16 cellular contexts compared by ENCODE assay signal in genomic region chr9:107539427-107540154, GRCh38. TPM values are rescaled to one million over a fixed set of nuclear protein-coding genes. Genes with fewer than 3 reads are reported as not detected.
DNase-seq lines count a peak whose midpoint lies in the region; ATAC-seq and TF ChIP-seq lines count a peak whose summit lies in the region.
"Had no signal": no experiment of that assay in that cellular context is flagged by ENCODE, and none has a peak within 500 bp of the region (broad histone marks: within the 10 kb centered on the region; RNA-seq: fewer than 3 reads in every experiment).

No MANE protein-coding gene starts in this region.

- H3K36me3 ChIP-seq in H7 (replicated peaks; ENCODE audit: control insufficient read depth, insufficient read depth, low read length) (no peaks in the 10 kb centered on the region), heart right ventricle (no peaks in the 10 kb centered on the region), psoas muscle (ENCODE audit: insufficient read depth in 1 of 2, low read depth in 1 of 2) (no peaks in the 10 kb centered on the region)

- 72 to 74% methylated on average over 10 of the region's 10 CpGs for WGBS in heart right ventricle, 2 donors
- 69 to 79% (median 73%) methylated on average over 10 of the region's 10 CpGs for WGBS in psoas muscle, 3 donors

- DNase-seq in H7: peak; percentile 78
- peak; percentile 27 for DNase-seq in OCI-M1 (lab: John Stamatoyannopoulos, UW)
- no peak for DNase-seq in heart right ventricle
- DNase-seq in psoas muscle: peak; percentile 54 to 79
- DNase-seq in mucosa of gallbladder (ENCODE audit: low spot score): no peak
- DNase-seq: activated B cell treated with CpG ODN at 0.5 μM for 24 hours; activated naive CD4-positive, alpha-beta T cell; DMS 273 treated with DMSO at 0.1 percent for 48 hours; KG1; NCI-H1694; NCI-H524 had no signal

- no peak overlapping the region for H3K4me3 ChIP-seq in H7 (ENCODE audit: insufficient read depth, low read depth, low read length)
- no peak overlapping the region for H3K4me3 ChIP-seq in heart right ventricle
- H3K4me3 ChIP-seq in psoas muscle: no peak overlapping the region
- H3K4me3 ChIP-seq: skin epidermis had no signal

- H3K4me1 ChIP-seq in heart right ventricle (no peaks in the 10 kb centered on the region), psoas muscle (no peaks in the 10 kb centered on the region)

- H3K27me3 ChIP-seq in H7 (ENCODE audit: control insufficient read depth, insufficient read depth, low read length) (no peaks in the 10 kb centered on the region), heart right ventricle (no peaks in the 10 kb centered on the region), psoas muscle (ENCODE audit: insufficient read depth in 3 of 3, low read length in 2 of 3) (no peaks in the 10 kb centered on the region)

- no peaks in the 10 kb centered on the region for H3K9me3 ChIP-seq in heart right ventricle
- H3K9me3 ChIP-seq in psoas muscle: no peaks in the 10 kb centered on the region

- TF ChIP-seq CTCF in heart right ventricle (IDR thresholded peaks at IDR 0.05) (no peak), psoas muscle (IDR thresholded peaks at IDR 0.05) (no peak)

- intact Hi-C loops in heart right ventricle (cut with DNase I): no loop called here
- intact Hi-C loops in psoas muscle (cut with DNase I): no loop called here

- ATAC-seq in heart right ventricle (peak in 5 of 8 donors; percentile 39 to 73 (median 56)), psoas muscle (peak in 2 of 4 donors; percentile 35 to 66), HG02763 (IDR thresholded peaks at IDR 0.05; ENCODE audit: unreplicated experiment) (no peak), GM18511 (IDR thresholded peaks at IDR 0.05; ENCODE audit: unreplicated experiment) (no peak)
- ATAC-seq: Panc1; stimulated activated memory B cell treated with anti-CD40 and anti-IgM and Interleukin-4, amounts not matched to agents 10 μg/mL and 1 μg/mL and 100 μg/mL, for 72 hours had no signal

- H3K27ac ChIP-seq in heart right ventricle: no peak overlapping the region
- no peak overlapping the region for H3K27ac ChIP-seq in psoas muscle
- H3K27ac ChIP-seq: skin epidermis had no signal

RNA-seq across cellular contexts. Expression of gene KLF4, which starts 50.0 kb away (rescaled TPM):
- total RNA-seq in H7 (2014; rRNA removed; shearing (Covaris generic)): 1.8 and 2.5 TPM in 2 replicates
- total RNA-seq in heart right ventricle: 10 to 100 TPM; 16.7 to 62.2 (median 31.0) TPM
- polyA plus RNA-seq in heart right ventricle: 10 to 100 TPM; 19.1 to 23.2 TPM
- total RNA-seq in psoas muscle: 10 to 100 TPM; 11.6 to 17.2 (median 14.7) TPM
- polyA plus RNA-seq in psoas muscle: 10 to 100 TPM in 2 of 3 donors, 1 to 10 TPM in 1; 7.5 to 14.6 (median 12.0) TPM
- total RNA-seq in mucosa of gallbladder: 21.8 TPM

Comparison
In these comparisons a context has a peak if more than half of its experiments do, and no peak if none do; other contexts are left out.
1. DNase-seq: peak in H7 (single experiment), OCI-M1 (single experiment) and psoas muscle (2 of 2); none in heart right ventricle (0 of 2) and mucosa of gallbladder (single experiment).
2. ATAC-seq: peak in heart right ventricle (5 of 8); none in HG02763 (single experiment) and GM18511 (single experiment).